13 cellular contexts compared by ENCODE assay signal in the genomic region with DNA sequence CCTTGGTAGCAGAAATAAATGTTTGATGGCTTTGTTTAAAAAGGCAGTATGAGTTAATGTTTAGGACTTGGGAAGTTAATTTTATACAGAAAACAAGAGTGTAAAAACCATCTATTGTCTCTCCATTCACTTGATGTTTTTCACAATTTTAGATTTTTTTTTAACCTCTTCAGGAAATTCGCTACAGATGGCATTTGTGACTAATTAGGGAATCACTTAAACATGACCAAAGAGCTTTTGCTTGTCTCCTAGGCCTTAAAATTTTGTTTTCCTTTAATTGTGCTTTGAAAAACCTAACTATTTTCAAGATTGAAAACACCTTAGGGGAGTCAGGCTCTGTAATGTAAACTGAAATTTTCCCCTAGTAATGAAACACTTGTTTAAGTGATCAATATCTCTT.
"Had no signal": no experiment of that assay in that cellular context is flagged by ENCODE, and none has a peak within 500 bp of the region (broad histone marks: within the 10 kb centered on the region; RNA-seq: fewer than 3 reads in every experiment).

No MANE protein-coding gene starts in this region.

- H3K9me3 Mint-ChIP-seq: central memory CD8-positive, alpha-beta T cell had no signal

- H3K4me3 ChIP-seq: prostate gland, right lobe of liver had no signal

- DNase-seq: activated CD4-positive, alpha-beta T cell treated with anti-CD3 and anti-CD28 coated beads, Interleukin-2, amount 10 ng/mL, durations not matched to agents 24 days and 14 days; activated naive CD4-positive, alpha-beta T cell treated with anti-CD3 and anti-CD28 coated beads for 36 hours; activated T-cell treated with anti-CD3 and anti-CD28 coated beads for 4 hours; erythroblast; hypothalamus; naive thymus-derived CD8-positive, alpha-beta T cell; right lobe of liver; stimulated activated CD4-positive, alpha-beta T cell treated with anti-CD3 and anti-CD28 coated beads, Interleukin-2, amount 100 ng/mL, for 24 hours; stimulated activated naive CD4-positive, alpha-beta T cell treated with Interleukin-2 at 50 U/mL for 16 hours had no signal

- H3K27me3 ChIP-seq: right lobe of liver had no signal

- H3K27me3 Mint-ChIP-seq: activated CD4-positive, alpha-beta T cell treated with anti-CD3 and anti-CD28 coated beads, Interleukin-2, amount 10 ng/mL, durations not matched to agents 24 days and 14 days; activated T-helper 17 cell treated with anti-CD3 and anti-CD28 coated beads, Interleukin-2, amount 50 U/mL, for 72 hours; central memory CD8-positive, alpha-beta T cell; naive thymus-derived CD8-positive, alpha-beta T cell had no signal

- H3K36me3 ChIP-seq: prostate gland, right lobe of liver had no signal

- H3K27ac Mint-ChIP-seq: activated CD4-positive, alpha-beta T cell treated with anti-CD3 and anti-CD28 coated beads, Interleukin-2, amount 10 ng/mL, durations not matched to agents 24 days and 14 days; activated naive CD4-positive, alpha-beta T cell treated with anti-CD3 and anti-CD28 coated beads for 36 hours; activated T-helper 17 cell treated with anti-CD3 and anti-CD28 coated beads, Interleukin-2, amount 50 U/mL, for 72 hours; WTC11 had no signal

- H3K4me1 ChIP-seq: prostate gland, right lobe of liver had no signal

- H3K4me3 Mint-ChIP-seq: activated CD4-positive, alpha-beta T cell treated with anti-CD3 and anti-CD28 coated beads, Interleukin-2, amount 10 ng/mL, durations not matched to agents 24 days and 14 days; activated naive CD4-positive, alpha-beta T cell treated with anti-CD3 and anti-CD28 coated beads for 36 hours; activated T-helper 17 cell treated with anti-CD3 and anti-CD28 coated beads, Interleukin-2, amount 50 U/mL, for 72 hours; central memory CD8-positive, alpha-beta T cell; WTC11 had no signal

- H3K9me3 ChIP-seq: prostate gland, right lobe of liver had no signal

- H3K27ac ChIP-seq: prostate gland, right lobe of liver had no signal
